ENCODE assay signal across 23 cellular contexts in the genomic region with DNA sequence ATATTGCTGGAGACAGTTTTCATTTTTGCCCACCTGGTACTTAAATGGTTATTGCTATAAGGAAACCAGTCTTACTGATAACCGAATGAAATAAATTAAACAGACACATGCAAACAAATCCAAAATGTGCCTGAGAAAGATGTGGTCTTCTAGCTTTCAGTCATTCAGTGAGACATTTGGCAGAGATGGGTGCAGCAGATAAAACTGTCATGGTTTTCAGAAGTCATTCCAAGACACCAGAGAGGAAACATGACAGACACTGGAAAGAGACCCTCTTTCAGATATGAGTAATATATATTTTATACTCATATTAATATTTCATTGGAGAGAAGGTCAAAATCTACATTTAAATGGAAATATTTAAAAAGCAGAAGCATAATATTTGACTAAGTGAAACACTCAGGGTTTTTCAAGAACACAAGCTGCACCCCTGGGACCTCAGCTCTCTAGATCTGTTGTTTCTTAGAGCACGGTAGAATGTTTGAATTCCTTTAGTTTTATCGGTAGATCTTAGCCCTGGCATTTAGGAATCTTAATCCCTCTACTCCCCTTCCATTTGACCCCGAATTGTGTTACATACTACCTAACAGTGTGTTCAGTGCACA.
DNase-seq lines count a peak whose midpoint lies in the region; ATAC-seq and TF ChIP-seq lines count a peak whose summit lies in the region.
"Had no signal": no experiment of that assay in that cellular context is flagged by ENCODE, and none has a peak within 500 bp of the region (broad histone marks: within the 10 kb centered on the region; RNA-seq: fewer than 3 reads in every experiment).

No MANE protein-coding gene starts in this region.

- H3K36me3 ChIP-seq in sigmoid colon = no peaks in the 10 kb centered on the region
- no peaks in the 10 kb centered on the region for H3K36me3 ChIP-seq in heart right ventricle
- no peaks in the 10 kb centered on the region for H3K36me3 ChIP-seq in upper lobe of right lung
- H3K36me3 ChIP-seq: right lobe of liver had no signal

- TF ChIP-seq POLR2A in sigmoid colon (IDR thresholded peaks at IDR 0.05) = no peak

- H3K4me3 ChIP-seq in retinal pigment epithelial cell (ENCODE audit: low read length) (no peak overlapping the region), sigmoid colon (no peak overlapping the region), heart right ventricle (no peak overlapping the region), upper lobe of right lung (no peak overlapping the region)
- H3K4me3 ChIP-seq: right lobe of liver had no signal

- 54 to 61% methylated on average over 4 of the region's 4 CpGs for WGBS in sigmoid colon, 2 donors
- WGBS in heart right ventricle, 2 donors = 62 to 77% methylated on average over 4 of the region's 4 CpGs

- no peaks in the 10 kb centered on the region for H3K27me3 ChIP-seq in sigmoid colon
- peaks cover 0 to 10% (median 0%) of the 10 kb centered on the region in 7 donors for H3K27me3 ChIP-seq in heart right ventricle
- H3K27me3 ChIP-seq in upper lobe of right lung = no peaks in the 10 kb centered on the region
- H3K27me3 ChIP-seq: right lobe of liver had no signal

- H3K9me3 ChIP-seq in sigmoid colon (no peaks in the 10 kb centered on the region), heart right ventricle (no peaks in the 10 kb centered on the region), upper lobe of right lung (no peaks in the 10 kb centered on the region)
- H3K9me3 ChIP-seq: right lobe of liver had no signal

- TF ChIP-seq CTCF in retinal pigment epithelial cell (conservative IDR thresholded peaks at IDR 0.05; ENCODE audit: low read depth, low read length) (no peak), sigmoid colon (IDR thresholded peaks at IDR 0.05) (no peak), heart right ventricle (IDR thresholded peaks at IDR 0.05) (no peak), upper lobe of right lung (IDR thresholded peaks at IDR 0.05) (no peak)

- intact Hi-C loops in sigmoid colon (cut with DNase I) (no loop called here), heart right ventricle (cut with DNase I) (no loop called here), sciatic nerve (cut with DNase I) (no loop called here), upper lobe of right lung (cut with DNase I) (no loop called here)

- TF ChIP-seq EP300 in sigmoid colon (IDR thresholded peaks at IDR 0.05) = no peak

- DNase-seq in retinal pigment epithelial cell (ENCODE audit: low read depth) (peak; percentile 29), sigmoid colon (no peak), heart right ventricle (no peak), sciatic nerve (ENCODE audit: low spot score) (no peak), upper lobe of right lung (no peak)
- DNase-seq: activated CD4-positive, alpha-beta T cell treated with anti-CD3 and anti-CD28 coated beads, Interleukin-2, amount 50 U/mL, for 4 hours; activated naive CD4-positive, alpha-beta T cell treated with anti-CD3 and anti-CD28 coated beads for 36 hours; activated T-cell treated with anti-CD3 and anti-CD28 coated beads, Interleukin-2, amount 50 U/mL, for 1 hour; aorta; central memory CD4-positive, alpha-beta T cell; COR-L47; EL; H9; NCI-H774; PC-3; right lobe of liver; SIG-M5; stimulated activated naive CD8-positive, alpha-beta T cell treated with anti-CD3 and anti-CD28 coated beads, Interleukin-15, amount 100 ng/mL, for 72 hours; trophoblast cell had no signal

- no peak overlapping the region for H3K27ac ChIP-seq in sigmoid colon
- H3K27ac ChIP-seq in heart right ventricle = no peak overlapping the region
- no peak overlapping the region for H3K27ac ChIP-seq in upper lobe of right lung
- H3K27ac ChIP-seq: right lobe of liver, VCaP had no signal

- peaks cover 0 to 29% (median 21%) of the 10 kb centered on the region in 4 donors for H3K4me1 ChIP-seq in sigmoid colon
- no peaks in the 10 kb centered on the region for H3K4me1 ChIP-seq in heart right ventricle
- H3K4me1 ChIP-seq in upper lobe of right lung = no peaks in the 10 kb centered on the region
- H3K4me1 ChIP-seq: right lobe of liver had no signal

- ATAC-seq in GM18508 (IDR thresholded peaks at IDR 0.05; ENCODE audit: insufficient read depth, unreplicated experiment) = peak; percentile 49
- ATAC-seq in GM21528 (IDR thresholded peaks at IDR 0.05; ENCODE audit: low FRiP score, unreplicated experiment) = peak; percentile 39
- peak; percentile 45 for ATAC-seq in HG03159 (IDR thresholded peaks at IDR 0.05; ENCODE audit: unreplicated experiment)
- no peak for ATAC-seq in heart right ventricle
- no peak for ATAC-seq in sciatic nerve
- no peak for ATAC-seq in upper lobe of right lung
- ATAC-seq: PC-3; right lobe of liver; stimulated activated naive CD8-positive, alpha-beta T cell treated with anti-CD3 and anti-CD28 coated beads, Interleukin-15, amount 100 ng/mL, for 72 hours had no signal

Comparison
In these comparisons a context has a peak if more than half of its experiments do, and no peak if none do; other contexts are left out.
1. ATAC-seq: peak in GM18508 (single experiment), GM21528 (single experiment) and HG03159 (single experiment); none in heart right ventricle (0 of 8), sciatic nerve (single experiment) and upper lobe of right lung (single experiment).